Comparison of ENCODE assay signal across 10 cellular contexts in genomic region chr9:89743576-89744254, GRCh38.
DNase-seq lines count a peak whose midpoint lies in the region; ATAC-seq and TF ChIP-seq lines count a peak whose summit lies in the region.
"Had no signal": no experiment of that assay in that cellular context is flagged by ENCODE, and none has a peak within 500 bp of the region (broad histone marks: within the 10 kb centered on the region; RNA-seq: fewer than 3 reads in every experiment).

No MANE protein-coding gene starts in this region.

- no peaks in the 10 kb centered on the region for H3K36me3 ChIP-seq in upper lobe of right lung
- H3K36me3 ChIP-seq: cardiac muscle cell had no signal

- no peaks in the 10 kb centered on the region for H3K27me3 ChIP-seq in upper lobe of right lung
- H3K27me3 ChIP-seq: cardiac muscle cell had no signal

- DNase-seq in iPS-NIHi7 (ENCODE audit: extremely low spot score) (peak; percentile 72), HPDE6-E6E7 (ENCODE audit: extremely low spot score) (no peak), upper lobe of right lung (no peak), HUDEP-2 (lab: John Stamatoyannopoulos, UW; ENCODE audit: unreplicated experiment in 76 of 76) (no peak), mesothelial cell of epicardium (ENCODE audit: low spot score in 2 of 2, unreplicated experiment in 2 of 2) (no peak)

- H3K4me1 ChIP-seq in upper lobe of right lung = peaks cover 7% of the 10 kb centered on the region

- H3K27ac Mint-ChIP-seq in mesothelial cell of epicardium = no peak overlapping the region

- H3K9me3 ChIP-seq in upper lobe of right lung = no peaks in the 10 kb centered on the region

- no peaks in the 10 kb centered on the region for H3K36me3 Mint-ChIP-seq in mesothelial cell of epicardium

- intact Hi-C loops in upper lobe of right lung (cut with DNase I) = no loop called here

- ATAC-seq in GM18858 (IDR thresholded peaks at IDR 0.05; ENCODE audit: unreplicated experiment) (peak; percentile 41), HG02852 (IDR thresholded peaks at IDR 0.05; ENCODE audit: unreplicated experiment) (peak; percentile 71), upper lobe of right lung (no peak)

- H3K27me3 Mint-ChIP-seq in mesothelial cell of epicardium (ENCODE audit: low read depth) = no peaks in the 10 kb centered on the region

- H3K27ac ChIP-seq in VCaP = peak overlapping the region; percentile 48
- H3K27ac ChIP-seq in upper lobe of right lung = no peak overlapping the region
- H3K27ac ChIP-seq: cardiac muscle cell, HL-60 had no signal

- H3K4me3 Mint-ChIP-seq in mesothelial cell of epicardium = no peak overlapping the region

- H3K4me1 Mint-ChIP-seq in mesothelial cell of epicardium = peaks cover 14% of the 10 kb centered on the region

- H3K4me3 ChIP-seq in upper lobe of right lung = no peak overlapping the region
- H3K4me3 ChIP-seq: cardiac muscle cell had no signal

- TF ChIP-seq CTCF in VCaP (conservative IDR thresholded peaks at IDR 0.05) (0 out of 2 replicates have a peak, but pooled peaks have one; percentile 17), upper lobe of right lung (IDR thresholded peaks at IDR 0.05) (no peak), mesothelial cell of epicardium (IDR thresholded peaks at IDR 0.05; ENCODE audit: unreplicated experiment) (no peak)

- H3K9me3 Mint-ChIP-seq in mesothelial cell of epicardium = no peaks in the 10 kb centered on the region
